ENCODE assay signal across 16 cellular contexts in genomic region chr11:129451524-129451923, GRCh38.
"Had no signal": no experiment of that assay in that cellular context is flagged by ENCODE, and none has a peak within 500 bp of the region (broad histone marks: within the 10 kb centered on the region; RNA-seq: fewer than 3 reads in every experiment).

No MANE protein-coding gene starts in this region.

- H3K27ac ChIP-seq: epithelial cell of prostate, stomach, thyroid gland had no signal

- DNase-seq: activated CD4-positive, alpha-beta T cell treated with anti-CD3 and anti-CD28 coated beads, Interleukin-2, amount 10 ng/mL, durations not matched to agents 24 days and 14 days; activated CD8-positive, alpha-beta memory T cell treated with anti-CD3 and anti-CD28 coated beads for 24 hours; activated naive CD4-positive, alpha-beta T cell treated with anti-CD3 and anti-CD28 coated beads, Interleukin-2, amount 10 ng/mL, durations not matched to agents 7 days and 5 days; activated T-cell treated with anti-CD3 and anti-CD28 coated beads for 4 hours; cortex of kidney; effector CD8-positive, alpha-beta T cell; glutamatergic neuron; immature natural killer cell; left colon; mesenchymal stem cell; stimulated activated CD4-positive, alpha-beta T cell treated with anti-CD3 and anti-CD28 coated beads, Interleukin-4, amount 100 ng/mL, for 4 hours; stomach; thyroid gland had no signal

- H3K4me3 ChIP-seq: stomach, thyroid gland had no signal

- H3K4me1 ChIP-seq: thyroid gland had no signal

- H3K9me3 ChIP-seq: thyroid gland had no signal

- H3K27me3 ChIP-seq: stomach, thyroid gland had no signal

- ATAC-seq: left colon, SK-N-SH treated with all-trans-retinoic acid at 6 μM for 48 hours, WTC11 had no signal

- H3K36me3 ChIP-seq: stomach, thyroid gland had no signal
